Comparison of ENCODE assay signal across 8 cellular contexts in genomic region chr17:57009737-57010445, GRCh38. TPM values are rescaled to one million over a fixed set of nuclear protein-coding genes. Genes with fewer than 3 reads are reported as not detected.
DNase-seq lines count a peak whose midpoint lies in the region; ATAC-seq and TF ChIP-seq lines count a peak whose summit lies in the region.

No MANE protein-coding gene starts in this region.

- H3K36me3 ChIP-seq in GM06990 (ENCODE audit: control insufficient read depth, insufficient read depth, low read length) (peaks cover 2% of the 10 kb centered on the region), lower lobe of right lung (peaks cover 17% of the 10 kb centered on the region)

- peak; percentile 37 for DNase-seq in GM06990 (ENCODE audit: extremely low read depth, insufficient read length)
- DNase-seq in NCI-H2227 treated with DMSO at 0.1 percent for 48 hours (lab: John Stamatoyannopoulos, UW) = peak; percentile 85
- peak; percentile 18 to 43 for DNase-seq in activated CD4-positive, alpha-beta T cell treated with anti-CD3 and anti-CD28 coated beads for 24 hours (ENCODE audit: low read depth in 2 of 2)
- peak; percentile 22 to 62 for DNase-seq in dermis microvascular lymphatic vessel endothelial cell (ENCODE audit: low read depth in 2 of 2)
- peak; percentile 52 for DNase-seq in lower lobe of right lung
- peak; percentile 6 for DNase-seq in stimulated activated CD8-positive, alpha-beta memory T cell treated with anti-CD3 and anti-CD28 coated beads, Interleukin-4, amount 100 ng/mL, for 24 hours (ENCODE audit: low read depth)
- no peak for DNase-seq in cerebellar nuclear complex (lab: John Stamatoyannopoulos, UW)

- H3K4me3 ChIP-seq in GM06990 (replicated peaks; ENCODE audit: low read depth, low read length) (no peak overlapping the region), lower lobe of right lung (no peak overlapping the region)

- H3K27me3 ChIP-seq in GM06990 (replicated peaks; ENCODE audit: control insufficient read depth, insufficient read depth, low read length) (no peaks in the 10 kb centered on the region), lower lobe of right lung (ENCODE audit: low read depth) (no peaks in the 10 kb centered on the region)

- peak; percentile 83 for TF ChIP-seq CTCF in GM06990 (IDR thresholded peaks at IDR 0.05; ENCODE audit: insufficient read depth, low read length, poor library complexity, severe bottlenecking)
- peak; percentile 71 for TF ChIP-seq CTCF in lower lobe of right lung (IDR thresholded peaks at IDR 0.05)

- no peak overlapping the region for H3K27ac ChIP-seq in lower lobe of right lung

- peaks cover 9% of the 10 kb centered on the region for H3K4me1 ChIP-seq in lower lobe of right lung

- H3K9me3 ChIP-seq in lower lobe of right lung = no peaks in the 10 kb centered on the region

- ATAC-seq in HG02981 (IDR thresholded peaks at IDR 0.05; ENCODE audit: unreplicated experiment) (peak; percentile 54), lower lobe of right lung (peak; percentile 78 to 91)

- intact Hi-C loops in lower lobe of right lung (cut with DNase I) = no loop called here

RNA-seq across cellular contexts. Expression of gene SCPEP1, which starts 32.0 kb away (rescaled TPM):
- total RNA-seq in dermis microvascular lymphatic vessel endothelial cell (26.2 and 29.8 TPM in 2 replicates), lower lobe of right lung (210 TPM)

RNA-seq across cellular contexts. Expression of gene COIL, which starts 49.0 kb away (rescaled TPM):
- total RNA-seq in dermis microvascular lymphatic vessel endothelial cell (10.4 and 10.9 TPM in 2 replicates), lower lobe of right lung (12.4 TPM)

Comparison
In these comparisons a context has a peak if more than half of its experiments do, and no peak if none do; other contexts are left out.
1. DNase-seq: peak in GM06990 (single experiment), NCI-H2227 treated with DMSO at 0.1 percent for 48 hours (single experiment), activated CD4-positive, alpha-beta T cell treated with anti-CD3 and anti-CD28 coated beads for 24 hours (2 of 2), dermis microvascular lymphatic vessel endothelial cell (2 of 2), lower lobe of right lung (single experiment) and stimulated activated CD8-positive, alpha-beta memory T cell treated with anti-CD3 and anti-CD28 coated beads, Interleukin-4, amount 100 ng/mL, for 24 hours (single experiment); none in cerebellar nuclear complex (0 of 2).